Comparison of ENCODE assay signal across 11 cellular contexts in genomic region chr1:59005491-59006308, GRCh38.
DNase-seq lines count a peak whose midpoint lies in the region; ATAC-seq and TF ChIP-seq lines count a peak whose summit lies in the region.
"Had no signal": no experiment of that assay in that cellular context is flagged by ENCODE, and none has a peak within 500 bp of the region (broad histone marks: within the 10 kb centered on the region; RNA-seq: fewer than 3 reads in every experiment).

No MANE protein-coding gene starts in this region.

- intact Hi-C loops in lower lobe of right lung (cut with DNase I): no loop called here

- H3K4me1 Mint-ChIP-seq in activated naive CD8-positive, alpha-beta T cell treated with anti-CD3 and anti-CD28 coated beads, Interleukin-2, amount 50 U/mL, for 24 hours: peaks cover 48% of the 10 kb centered on the region

- H3K9me3 ChIP-seq in lower lobe of right lung: no peaks in the 10 kb centered on the region

- ATAC-seq in GM19351 (IDR thresholded peaks at IDR 0.05; ENCODE audit: unreplicated experiment): peak; percentile 61
- ATAC-seq in HG03066 (IDR thresholded peaks at IDR 0.05; ENCODE audit: low read depth, unreplicated experiment): peak; percentile 70
- peak; percentile 31 for ATAC-seq in activated naive CD8-positive, alpha-beta T cell treated with anti-CD3 and anti-CD28 coated beads, Interleukin-2, amount 50 U/mL, for 24 hours
- no peak for ATAC-seq in GM18861 (IDR thresholded peaks at IDR 0.05; ENCODE audit: unreplicated experiment)
- no peak for ATAC-seq in lower lobe of right lung
- ATAC-seq: Panc1 had no signal

- H3K9me3 Mint-ChIP-seq in activated naive CD8-positive, alpha-beta T cell treated with anti-CD3 and anti-CD28 coated beads, Interleukin-2, amount 50 U/mL, for 24 hours: no peaks in the 10 kb centered on the region

- H3K4me3 ChIP-seq in GM06990 (replicated peaks; ENCODE audit: low read depth, low read length): no peak overlapping the region
- H3K4me3 ChIP-seq in lower lobe of right lung: no peak overlapping the region

- H3K4me1 ChIP-seq in lower lobe of right lung: peaks cover 8% of the 10 kb centered on the region

- H3K27me3 Mint-ChIP-seq in activated naive CD8-positive, alpha-beta T cell treated with anti-CD3 and anti-CD28 coated beads, Interleukin-2, amount 50 U/mL, for 24 hours: no peaks in the 10 kb centered on the region

- no peak overlapping the region for H3K27ac ChIP-seq in lower lobe of right lung

- H3K36me3 Mint-ChIP-seq in activated naive CD8-positive, alpha-beta T cell treated with anti-CD3 and anti-CD28 coated beads, Interleukin-2, amount 50 U/mL, for 24 hours (ENCODE audit: low read depth): no peaks in the 10 kb centered on the region

- H3K27me3 ChIP-seq in GM06990 (replicated peaks; ENCODE audit: control insufficient read depth, insufficient read depth, low read length): no peaks in the 10 kb centered on the region
- no peaks in the 10 kb centered on the region for H3K27me3 ChIP-seq in lower lobe of right lung (ENCODE audit: low read depth)

- H3K36me3 ChIP-seq in GM06990 (ENCODE audit: control insufficient read depth, insufficient read depth, low read length) (no peaks in the 10 kb centered on the region), lower lobe of right lung (no peaks in the 10 kb centered on the region)

- H3K27ac Mint-ChIP-seq in activated naive CD8-positive, alpha-beta T cell treated with anti-CD3 and anti-CD28 coated beads, Interleukin-2, amount 50 U/mL, for 24 hours: peak overlapping the region; percentile 66

- TF ChIP-seq CTCF in GM06990 (IDR thresholded peaks at IDR 0.05; ENCODE audit: insufficient read depth, low read length, poor library complexity, severe bottlenecking): no peak
- no peak for TF ChIP-seq CTCF in lower lobe of right lung (IDR thresholded peaks at IDR 0.05)

- no peak overlapping the region for H3K4me3 Mint-ChIP-seq in activated naive CD8-positive, alpha-beta T cell treated with anti-CD3 and anti-CD28 coated beads, Interleukin-2, amount 50 U/mL, for 24 hours

- DNase-seq in GM06990 (ENCODE audit: extremely low read depth, insufficient read length) (peak; percentile 44), D341Med (ENCODE audit: low spot score) (no peak), HuH-7 (ENCODE audit: low spot score) (no peak), lower lobe of right lung (no peak)
- no peak for DNase-seq in activated naive CD8-positive, alpha-beta T cell treated with anti-CD3 and anti-CD28 coated beads, Interleukin-2, amount 50 U/mL, for 24 hours
- DNase-seq: activated CD8-positive, alpha-beta memory T cell treated with anti-CD3 and anti-CD28 coated beads, Interleukin-2, amount 50 U/mL, for 4 hours; NCI-H1105 had no signal

Comparison
In these comparisons a context has a peak if more than half of its experiments do, and no peak if none do; other contexts are left out.
1. ATAC-seq: peak in GM19351 (single experiment), HG03066 (single experiment) and activated naive CD8-positive, alpha-beta T cell treated with anti-CD3 and anti-CD28 coated beads, Interleukin-2, amount 50 U/mL, for 24 hours (single experiment); none in GM18861 (single experiment) and lower lobe of right lung (0 of 2).